ENCODE assay signal across 1 cellular context in the genomic region with DNA sequence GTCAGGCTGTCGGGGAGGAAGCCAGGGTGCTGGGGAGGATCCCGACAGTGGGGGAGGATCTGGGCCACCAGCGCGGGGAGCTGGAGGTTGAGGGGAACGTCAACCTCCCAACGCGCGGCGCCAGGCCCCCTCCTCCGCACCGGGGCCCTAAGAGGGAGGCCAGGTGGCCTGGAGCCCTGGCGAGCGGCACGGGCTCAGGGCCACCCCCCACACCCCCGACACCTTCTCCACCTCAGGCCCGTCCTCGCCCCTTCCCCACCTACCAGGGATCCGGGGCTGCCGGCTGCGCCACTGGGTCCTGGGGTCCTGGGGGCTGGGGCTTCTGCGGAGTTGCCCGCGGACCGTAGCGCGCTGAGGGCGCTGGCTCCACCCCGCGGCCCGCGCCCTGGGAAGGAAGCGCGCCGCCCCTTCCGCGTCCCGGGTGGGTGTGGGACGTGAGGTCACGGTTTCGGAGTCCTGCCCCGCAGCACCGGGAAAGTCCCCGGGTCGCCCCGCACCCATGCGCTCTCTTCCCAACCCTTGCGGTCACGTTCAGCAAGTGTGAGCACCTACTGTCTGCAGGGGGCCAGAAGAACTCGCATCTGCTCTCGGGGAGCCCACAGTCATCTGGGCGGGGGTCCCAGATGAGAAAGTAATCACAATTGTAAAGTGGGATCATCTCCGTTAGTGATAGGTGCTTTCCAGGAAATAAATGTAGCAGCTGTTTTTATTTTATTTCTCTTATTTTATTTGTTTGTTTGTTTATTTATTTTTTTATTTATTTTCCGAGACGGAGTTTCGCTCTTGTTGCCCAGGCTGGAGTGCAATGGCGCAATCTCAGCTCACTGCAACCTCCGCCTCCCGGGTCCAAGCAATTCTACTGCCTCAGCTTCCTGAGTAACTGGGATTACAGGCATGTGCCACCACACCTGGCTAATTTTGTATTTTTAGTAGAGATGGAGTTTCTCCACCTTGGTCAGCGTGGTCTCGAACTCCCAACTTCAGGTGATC.
TF ChIP-seq lines count a peak whose summit lies in the region.

TSS of gene TICAM1 (minus strand) at position 362 of the 990 bp plus-strand sequence. CDS start 13,335 bp downstream, outside the sequence.

TF ChIP-seq in WTC11, 78 proteins besides CTCF, POLR2A, EP300 and RAD21 (continued from another document):
- TF ChIP-seq, protein P1, sequence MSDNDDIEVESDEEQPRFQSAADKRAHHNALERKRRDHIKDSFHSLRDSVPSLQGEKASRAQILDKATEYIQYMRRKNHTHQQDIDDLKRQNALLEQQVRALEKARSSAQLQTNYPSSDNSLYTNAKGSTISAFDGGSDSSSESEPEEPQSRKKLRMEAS (CRISPR knock-in tag; IDR thresholded peaks at IDR 0.05) = peak; percentile 43; the same call in 1 of the 2 replicates
- TF ChIP-seq TEAD4 (CRISPR knock-in tag; IDR thresholded peaks at IDR 0.05) (no peak), GTF2I (CRISPR knock-in tag; conservative IDR thresholded peaks at IDR 0.05) (no peak), ESRRA (CRISPR knock-in tag; IDR thresholded peaks at IDR 0.05; ENCODE audit: borderline replicate concordance) (no peak), GABPB1 (CRISPR knock-in tag; IDR thresholded peaks at IDR 0.05) (no peak), TEAD1 (CRISPR knock-in tag; IDR thresholded peaks at IDR 0.05) (0 out of 2 replicates have a peak, but pooled peaks have one; percentile 38)
